In the genomic region with DNA sequence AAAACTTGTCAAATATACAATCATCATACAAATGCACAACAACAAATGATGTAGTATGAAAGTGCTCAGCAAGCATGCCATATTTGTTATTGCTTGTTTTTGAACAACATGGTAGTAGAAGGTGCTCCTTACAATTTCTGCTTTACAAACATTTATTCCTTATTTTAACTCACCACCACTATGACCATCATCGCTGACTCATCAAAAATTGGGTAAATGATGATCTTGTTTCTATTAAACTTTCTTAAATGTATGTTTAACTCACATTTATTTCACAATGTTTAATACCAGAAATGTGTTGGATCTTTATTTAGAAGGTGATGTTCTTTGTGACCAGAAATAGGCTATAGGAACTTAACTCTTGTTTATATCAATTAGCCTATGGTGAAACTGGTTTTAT, we compare ENCODE assay signal across 2 cellular contexts.
TF ChIP-seq lines count a peak whose summit lies in the region.

No MANE protein-coding gene starts in this region.

TF ChIP-seq in IMR-90, 13 proteins besides CTCF, POLR2A, EP300 and RAD21:
- peak; percentile 100 for TF ChIP-seq MAFK (IDR thresholded peaks at IDR 0.05; ENCODE audit: low read depth, low read length)
- TF ChIP-seq, protein P1, sequence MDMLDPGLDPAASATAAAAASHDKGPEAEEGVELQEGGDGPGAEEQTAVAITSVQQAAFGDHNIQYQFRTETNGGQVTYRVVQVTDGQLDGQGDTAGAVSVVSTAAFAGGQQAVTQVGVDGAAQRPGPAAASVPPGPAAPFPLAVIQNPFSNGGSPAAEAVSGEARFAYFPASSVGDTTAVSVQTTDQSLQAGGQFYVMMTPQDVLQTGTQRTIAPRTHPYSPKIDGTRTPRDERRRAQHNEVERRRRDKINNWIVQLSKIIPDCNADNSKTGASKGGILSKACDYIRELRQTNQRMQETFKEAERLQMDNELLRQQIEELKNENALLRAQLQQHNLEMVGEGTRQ (IDR thresholded peaks at IDR 0.05; ENCODE audit: low read depth, low read length): no peak
- no peak for TF ChIP-seq RCOR1 (IDR thresholded peaks at IDR 0.05; ENCODE audit: insufficient replicate concordance, low read length)

TF ChIP-seq in K562, 482 proteins besides CTCF, POLR2A, EP300 and RAD21:
- TF ChIP-seq, protein P2, sequence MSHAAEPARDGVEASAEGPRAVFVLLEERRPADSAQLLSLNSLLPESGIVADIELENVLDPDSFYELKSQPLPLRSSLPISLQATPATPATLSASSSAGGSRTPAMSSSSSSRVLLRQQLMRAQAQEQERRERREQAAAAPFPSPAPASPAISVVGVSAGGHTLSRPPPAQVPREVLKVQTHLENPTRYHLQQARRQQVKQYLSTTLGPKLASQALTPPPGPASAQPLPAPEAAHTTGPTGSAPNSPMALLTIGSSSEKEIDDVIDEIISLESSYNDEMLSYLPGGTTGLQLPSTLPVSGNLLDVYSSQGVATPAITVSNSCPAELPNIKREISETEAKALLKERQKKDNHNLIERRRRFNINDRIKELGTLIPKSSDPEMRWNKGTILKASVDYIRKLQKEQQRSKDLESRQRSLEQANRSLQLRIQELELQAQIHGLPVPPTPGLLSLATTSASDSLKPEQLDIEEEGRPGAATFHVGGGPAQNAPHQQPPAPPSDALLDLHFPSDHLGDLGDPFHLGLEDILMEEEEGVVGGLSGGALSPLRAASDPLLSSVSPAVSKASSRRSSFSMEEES (CRISPR knock-in tag; IDR thresholded peaks at IDR 0.05): no peak
- TF ChIP-seq RBM34 (IDR thresholded peaks at IDR 0.05; ENCODE audit: borderline replicate concordance, insufficient read depth, low read length) (no peak), MYNN (IDR thresholded peaks at IDR 0.05) (no peak), MYNN (CRISPR knock-in tag; IDR thresholded peaks at IDR 0.05) (no peak), MAFK (IDR thresholded peaks at IDR 0.05; ENCODE audit: low read length) (peak; percentile 98), MAFF (IDR thresholded peaks at IDR 0.05; ENCODE audit: low read length) (peak; percentile 97), ZNF316 (IDR thresholded peaks at IDR 0.05) (peak; percentile 97), ARID1B (IDR thresholded peaks at IDR 0.05) (no peak), MAFG (tag; conservative IDR thresholded peaks at IDR 0.05) (peak; percentile 94), C11orf30 (IDR thresholded peaks at IDR 0.05; ENCODE audit: low read depth) (peak; percentile 95)
- TF ChIP-seq, protein P3, sequence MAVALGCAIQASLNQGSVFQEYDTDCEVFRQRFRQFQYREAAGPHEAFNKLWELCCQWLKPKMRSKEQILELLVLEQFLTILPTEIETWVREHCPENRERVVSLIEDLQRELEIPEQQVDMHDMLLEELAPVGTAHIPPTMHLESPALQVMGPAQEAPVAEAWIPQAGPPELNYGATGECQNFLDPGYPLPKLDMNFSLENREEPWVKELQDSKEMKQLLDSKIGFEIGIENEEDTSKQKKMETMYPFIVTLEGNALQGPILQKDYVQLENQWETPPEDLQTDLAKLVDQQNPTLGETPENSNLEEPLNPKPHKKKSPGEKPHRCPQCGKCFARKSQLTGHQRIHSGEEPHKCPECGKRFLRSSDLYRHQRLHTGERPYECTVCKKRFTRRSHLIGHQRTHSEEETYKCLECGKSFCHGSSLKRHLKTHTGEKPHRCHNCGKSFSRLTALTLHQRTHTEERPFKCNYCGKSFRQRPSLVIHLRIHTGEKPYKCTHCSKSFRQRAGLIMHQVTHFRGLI (CRISPR knock-in tag; IDR thresholded peaks at IDR 0.05): no peak
- TF ChIP-seq, protein P4, sequence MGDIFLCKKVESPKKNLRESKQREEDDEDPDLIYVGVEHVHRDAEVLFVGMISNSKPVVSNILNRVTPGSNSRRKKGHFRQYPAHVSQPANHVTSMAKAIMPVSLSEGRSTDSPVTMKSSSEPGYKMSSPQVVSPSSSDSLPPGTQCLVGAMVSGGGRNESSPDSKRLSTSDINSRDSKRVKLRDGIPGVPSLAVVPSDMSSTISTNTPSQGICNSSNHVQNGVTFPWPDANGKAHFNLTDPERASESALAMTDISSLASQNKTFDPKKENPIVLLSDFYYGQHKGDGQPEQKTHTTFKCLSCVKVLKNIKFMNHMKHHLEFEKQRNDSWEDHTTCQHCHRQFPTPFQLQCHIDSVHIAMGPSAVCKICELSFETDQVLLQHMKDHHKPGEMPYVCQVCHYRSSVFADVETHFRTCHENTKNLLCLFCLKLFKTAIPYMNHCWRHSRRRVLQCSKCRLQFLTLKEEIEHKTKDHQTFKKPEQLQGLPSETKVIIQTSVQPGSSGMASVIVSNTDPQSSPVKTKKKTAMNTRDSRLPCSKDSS (IDR thresholded peaks at IDR 0.05; ENCODE audit: low read depth, partially characterized antibody): no peak
TF ChIP-seq in K562: peak in this region for 5.
